Comparison of ENCODE assay signal across 19 cellular contexts in the genomic region with DNA sequence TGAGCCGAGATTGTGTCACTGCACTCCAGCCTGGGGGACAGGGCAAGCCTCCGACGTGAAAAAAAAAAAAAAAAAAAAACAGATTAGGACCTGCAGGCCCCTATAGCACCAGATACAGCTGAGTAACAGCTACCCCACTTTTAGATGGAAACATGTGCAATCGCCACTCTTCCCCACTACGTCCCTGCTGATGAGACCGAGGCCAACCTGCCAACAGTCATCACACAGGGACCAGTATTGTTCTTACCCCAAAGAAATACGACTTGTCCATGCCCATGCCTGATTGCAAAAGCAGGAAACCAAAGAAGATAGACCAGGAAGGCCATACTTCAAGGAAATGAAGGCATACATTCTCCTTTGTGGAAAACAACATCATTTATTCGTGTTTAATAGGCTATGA. TPM values are rescaled to one million over a fixed set of nuclear protein-coding genes. Genes with fewer than 3 reads are reported as not detected.
DNase-seq lines count a peak whose midpoint lies in the region; ATAC-seq and TF ChIP-seq lines count a peak whose summit lies in the region.
"Had no signal": no experiment of that assay in that cellular context is flagged by ENCODE, and none has a peak within 500 bp of the region (broad histone marks: within the 10 kb centered on the region; RNA-seq: fewer than 3 reads in every experiment).

No MANE protein-coding gene starts in this region.

- WGBS in hepatocyte (ENCODE audit: low lambda C conversion rate, missing lambda C conversion rate) = 86% methylated on average over 8 of the region's 8 CpGs
- WGBS in smooth muscle cell (ENCODE audit: low lambda C conversion rate) = 87% methylated on average over 6 of the region's 8 CpGs

- H3K4me1 ChIP-seq in GM23338 (ENCODE audit: insufficient read depth) = peaks cover 53% of the 10 kb centered on the region
- H3K4me1 ChIP-seq in hepatocyte (ENCODE audit: insufficient read depth) = peaks cover 23% of the 10 kb centered on the region
- peaks cover 27% of the 10 kb centered on the region for H3K4me1 ChIP-seq in smooth muscle cell (ENCODE audit: low read depth)
- H3K4me1 ChIP-seq: colonic mucosa had no signal

- H3K4me1 Mint-ChIP-seq in GM23338 = peaks cover 60% of the 10 kb centered on the region
- H3K4me1 Mint-ChIP-seq in activated T-helper 17 cell treated with anti-CD3 and anti-CD28 coated beads, Interleukin-2, amount 50 U/mL, for 72 hours = peaks cover 14% of the 10 kb centered on the region
- peaks cover 27% of the 10 kb centered on the region for H3K4me1 Mint-ChIP-seq in activated T-helper 1 cell treated with anti-CD3 and anti-CD28 coated beads, Interleukin-12 subunit alpha, Interleukin-12 subunit beta, Interleukin-2, Interleukin-4 antibody, amounts not matched to agents 30 ng/mL and 10 ng/mL and 1 ng/mL, durations not matched to agents 14 hours and 24 hours and 36 hours (ENCODE audit: low read depth)

- TF ChIP-seq CTCF in GM23338 (conservative IDR thresholded peaks at IDR 0.05; ENCODE audit: low read depth in 2 of 2) (no peak), hepatocyte (IDR thresholded peaks at IDR 0.05; ENCODE audit: poor library complexity) (no peak), smooth muscle cell (IDR thresholded peaks at IDR 0.05; ENCODE audit: borderline replicate concordance, insufficient read depth, poor library complexity, severe bottlenecking) (no peak)

- H3K27me3 Mint-ChIP-seq in GM23338 (ENCODE audit: insufficient read depth, low read depth, poor library complexity) = peaks cover 25% of the 10 kb centered on the region
- H3K27me3 Mint-ChIP-seq in activated T-helper 17 cell treated with anti-CD3 and anti-CD28 coated beads, Interleukin-2, amount 50 U/mL, for 72 hours = no peaks in the 10 kb centered on the region
- H3K27me3 Mint-ChIP-seq in activated T-helper 1 cell treated with anti-CD3 and anti-CD28 coated beads, Interleukin-12 subunit alpha, Interleukin-12 subunit beta, Interleukin-2, Interleukin-4 antibody, amounts not matched to agents 30 ng/mL and 10 ng/mL and 1 ng/mL, durations not matched to agents 14 hours and 24 hours and 36 hours (ENCODE audit: insufficient read depth) = no peaks in the 10 kb centered on the region
- H3K27me3 Mint-ChIP-seq: activated CD4-positive, alpha-beta T cell treated with anti-CD3 and anti-CD28 coated beads, Interleukin-2, amount 10 ng/mL, durations not matched to agents 7 days and 5 days had no signal

- no peak overlapping the region for H3K4me2 ChIP-seq in GM23338
- no peak overlapping the region for H3K4me2 ChIP-seq in hepatocyte
- no peak overlapping the region for H3K4me2 ChIP-seq in smooth muscle cell

- H3K9me2 ChIP-seq in GM23338 (ENCODE audit: insufficient read depth) (0 out of 2 replicates have a peak, but pooled peaks cover 8% of the 10 kb centered on the region), hepatocyte (replicated peaks; ENCODE audit: insufficient read depth) (no peaks in the 10 kb centered on the region)

- H3K9me3 Mint-ChIP-seq in GM23338 = no peaks in the 10 kb centered on the region; the same call in 2 of the 3 replicates
- H3K9me3 Mint-ChIP-seq in activated T-helper 17 cell treated with anti-CD3 and anti-CD28 coated beads, Interleukin-2, amount 50 U/mL, for 72 hours = no peaks in the 10 kb centered on the region
- H3K9me3 Mint-ChIP-seq in activated T-helper 1 cell treated with anti-CD3 and anti-CD28 coated beads, Interleukin-12 subunit alpha, Interleukin-12 subunit beta, Interleukin-2, Interleukin-4 antibody, amounts not matched to agents 30 ng/mL and 10 ng/mL and 1 ng/mL, durations not matched to agents 14 hours and 24 hours and 36 hours = no peaks in the 10 kb centered on the region
- H3K9me3 Mint-ChIP-seq: activated CD4-positive, alpha-beta T cell treated with anti-CD3 and anti-CD28 coated beads, Interleukin-2, amount 10 ng/mL, durations not matched to agents 7 days and 5 days had no signal

- H3K27ac ChIP-seq in GM23338 (ENCODE audit: low read depth) (peak overlapping the region; percentile 86), hepatocyte (peak overlapping the region; percentile 20), smooth muscle cell (ENCODE audit: low read depth) (peak overlapping the region; percentile 10)
- H3K27ac ChIP-seq: colonic mucosa had no signal

- ATAC-seq in GM23338 = no peak
- no peak for ATAC-seq in activated T-helper 17 cell treated with anti-CD3 and anti-CD28 coated beads, Interleukin-2, amount 50 U/mL, for 72 hours (replicated peaks)
- ATAC-seq in GM19351 (IDR thresholded peaks at IDR 0.05; ENCODE audit: unreplicated experiment) = no peak
- ATAC-seq: left colon had no signal

- H3K4me3 ChIP-seq in GM23338 (no peak overlapping the region), hepatocyte (no peak overlapping the region), smooth muscle cell (no peak overlapping the region)
- H3K4me3 ChIP-seq: colonic mucosa, upper lobe of left lung had no signal

- no peak overlapping the region for H3K9ac ChIP-seq in smooth muscle cell (ENCODE audit: low read depth)

- peaks cover 17% of the 10 kb centered on the region for H3F3A ChIP-seq in GM23338 (replicated peaks; ENCODE audit: low read depth)
- H3F3A ChIP-seq in smooth muscle cell (ENCODE audit: low read depth) = no peaks in the 10 kb centered on the region

- DNase-seq in GM23338 (ENCODE audit: low spot score) (no peak), hepatocyte (ENCODE audit: low spot score) (no peak), smooth muscle cell (lab: John Stamatoyannopoulos, UW; ENCODE audit: unreplicated experiment) (no peak)
- no peak for DNase-seq in activated T-helper 1 cell treated with anti-CD3 and anti-CD28 coated beads, Interleukin-12 subunit alpha, Interleukin-12 subunit beta, Interleukin-2, Interleukin-4 antibody, amounts not matched to agents 30 ng/mL and 10 ng/mL and 1 ng/mL, durations not matched to agents 14 hours and 24 hours and 36 hours (ENCODE audit: low spot score)
- DNase-seq in activated CD4-positive, alpha-beta T cell treated with anti-CD3 and anti-CD28 coated beads, Interleukin-2, amount 50 U/mL, for 4 hours = no peak
- DNase-seq: activated CD4-positive, alpha-beta T cell treated with anti-CD3 and anti-CD28 coated beads, Interleukin-2, amount 10 ng/mL, durations not matched to agents 7 days and 5 days; activated T-cell treated with anti-CD3 and anti-CD28 coated beads, Interleukin-2, amount 50 U/mL, for 48 hours; amygdala; colonic mucosa; DMS79; hippocampal formation; KBM-7; left colon; NCI-H2171 treated with DMSO at 0.1 percent for 48 hours; SHP77; stimulated activated CD4-positive, alpha-beta T cell treated with anti-CD3 and anti-CD28 coated beads, Interleukin-2, amount 100 ng/mL, for 24 hours; upper lobe of left lung had no signal

- H4K20me1 ChIP-seq in GM23338 (replicated peaks; ENCODE audit: insufficient read depth) (no peaks in the 10 kb centered on the region), hepatocyte (ENCODE audit: insufficient read depth, poor library complexity, severe bottlenecking) (no peaks in the 10 kb centered on the region), smooth muscle cell (ENCODE audit: low read depth) (no peaks in the 10 kb centered on the region)

- no peaks in the 10 kb centered on the region for H3K9me3 ChIP-seq in hepatocyte (ENCODE audit: low read depth)
- no peaks in the 10 kb centered on the region for H3K9me3 ChIP-seq in smooth muscle cell (replicated peaks; ENCODE audit: low read depth)
- H3K9me3 ChIP-seq: colonic mucosa, upper lobe of left lung had no signal

- peak overlapping the region; percentile 37 for H3K27ac Mint-ChIP-seq in GM23338
- peak overlapping the region; percentile 34 for H3K27ac Mint-ChIP-seq in activated T-helper 17 cell treated with anti-CD3 and anti-CD28 coated beads, Interleukin-2, amount 50 U/mL, for 72 hours
- no peak overlapping the region for H3K27ac Mint-ChIP-seq in activated T-helper 1 cell treated with anti-CD3 and anti-CD28 coated beads, Interleukin-12 subunit alpha, Interleukin-12 subunit beta, Interleukin-2, Interleukin-4 antibody, amounts not matched to agents 30 ng/mL and 10 ng/mL and 1 ng/mL, durations not matched to agents 14 hours and 24 hours and 36 hours
- H3K27ac Mint-ChIP-seq: activated CD4-positive, alpha-beta T cell treated with anti-CD3 and anti-CD28 coated beads, Interleukin-2, amount 10 ng/mL, durations not matched to agents 7 days and 5 days had no signal

- H3K79me2 ChIP-seq in GM23338 (replicated peaks; ENCODE audit: insufficient read depth) = peaks cover 100% of the 10 kb centered on the region
- peaks cover 98% of the 10 kb centered on the region for H3K79me2 ChIP-seq in hepatocyte
- peaks cover 97% of the 10 kb centered on the region for H3K79me2 ChIP-seq in smooth muscle cell (ENCODE audit: low read depth)

- H2AFZ ChIP-seq in GM23338 = no peak overlapping the region
- no peak overlapping the region for H2AFZ ChIP-seq in hepatocyte
- H2AFZ ChIP-seq in smooth muscle cell (ENCODE audit: low read depth) = no peak overlapping the region

- no peaks in the 10 kb centered on the region for H3K27me3 ChIP-seq in GM23338 (ENCODE audit: insufficient read depth)
- H3K27me3 ChIP-seq in hepatocyte = no peaks in the 10 kb centered on the region
- H3K27me3 ChIP-seq in smooth muscle cell (ENCODE audit: low read depth) = no peaks in the 10 kb centered on the region
- H3K27me3 ChIP-seq: colonic mucosa, upper lobe of left lung had no signal

- H3K36me3 Mint-ChIP-seq in GM23338 (ENCODE audit: low read depth) = peaks cover 83% of the 10 kb centered on the region
- H3K36me3 Mint-ChIP-seq in activated T-helper 17 cell treated with anti-CD3 and anti-CD28 coated beads, Interleukin-2, amount 50 U/mL, for 72 hours (ENCODE audit: low read depth) = peaks cover 66% of the 10 kb centered on the region
- peaks cover 30% of the 10 kb centered on the region for H3K36me3 Mint-ChIP-seq in activated T-helper 1 cell treated with anti-CD3 and anti-CD28 coated beads, Interleukin-12 subunit alpha, Interleukin-12 subunit beta, Interleukin-2, Interleukin-4 antibody, amounts not matched to agents 30 ng/mL and 10 ng/mL and 1 ng/mL, durations not matched to agents 14 hours and 24 hours and 36 hours (ENCODE audit: low read depth)

- no peak overlapping the region; the same call in 2 of the 3 replicates for H3K4me3 Mint-ChIP-seq in GM23338
- no peak overlapping the region for H3K4me3 Mint-ChIP-seq in activated T-helper 17 cell treated with anti-CD3 and anti-CD28 coated beads, Interleukin-2, amount 50 U/mL, for 72 hours
- no peak overlapping the region for H3K4me3 Mint-ChIP-seq in activated T-helper 1 cell treated with anti-CD3 and anti-CD28 coated beads, Interleukin-12 subunit alpha, Interleukin-12 subunit beta, Interleukin-2, Interleukin-4 antibody, amounts not matched to agents 30 ng/mL and 10 ng/mL and 1 ng/mL, durations not matched to agents 14 hours and 24 hours and 36 hours
- H3K4me3 Mint-ChIP-seq: activated CD4-positive, alpha-beta T cell treated with anti-CD3 and anti-CD28 coated beads, Interleukin-2, amount 10 ng/mL, durations not matched to agents 7 days and 5 days had no signal

- H3K36me3 ChIP-seq in GM23338 (ENCODE audit: insufficient read depth) (peaks cover 30% of the 10 kb centered on the region; the same call in 1 of the 2 replicates), hepatocyte (replicated peaks; ENCODE audit: insufficient read depth, low read depth) (no peaks in the 10 kb centered on the region), smooth muscle cell (ENCODE audit: low read depth) (no peaks in the 10 kb centered on the region)

- intact Hi-C loops in activated T-helper 1 cell treated with anti-CD3 and anti-CD28 coated beads, Interleukin-12 subunit alpha, Interleukin-12 subunit beta, Interleukin-2, Interleukin-4 antibody, amounts not matched to agents 30 ng/mL and 10 ng/mL and 1 ng/mL, durations not matched to agents 14 hours and 24 hours and 36 hours (cut with micrococcal nuclease) = no loop called here

RNA-seq across cellular contexts. Expression of gene ZMYND8, which starts 45.8 kb away (rescaled TPM):
- total RNA-seq in GM23338 (2014; rRNA removed; shearing (Covaris generic)) = 64.2 and 70.9 TPM in 2 replicates
- polyA plus RNA-seq in GM23338 (2016; fragmentation: Nextera tagmentation; extraction: Ambion mirVana) (122 and 128 TPM in 2 replicates), hepatocyte (34.3 and 43.1 TPM in 2 replicates), smooth muscle cell (14.7 and 15.2 TPM in 2 replicates)
- 10 to 100 TPM; 35.3 to 39.4 TPM for total RNA-seq in activated T-helper 17 cell treated with anti-CD3 and anti-CD28 coated beads, Interleukin-2, amount 50 U/mL, for 72 hours
- total RNA-seq in hepatocyte (28.9 and 30.3 TPM in 2 replicates), smooth muscle cell (22.7 and 24.1 TPM in 2 replicates)
- 42.6 and 43.3 TPM in 2 replicates for total RNA-seq in activated T-helper 1 cell treated with anti-CD3 and anti-CD28 coated beads, Interleukin-12 subunit alpha, Interleukin-12 subunit beta, Interleukin-2, Interleukin-4 antibody, amounts not matched to agents 30 ng/mL and 10 ng/mL and 1 ng/mL, durations not matched to agents 14 hours and 24 hours and 36 hours

Comparison
In these comparisons a context has a peak if more than half of its experiments do, and no peak if none do; other contexts are left out.
1. H3K27ac ChIP-seq: peak in every context shown above with its lines; median percentile 86 in GM23338; 20 in hepatocyte; 10 in smooth muscle cell.